ENCODE assay signal across 31 cellular contexts in the genomic region with DNA sequence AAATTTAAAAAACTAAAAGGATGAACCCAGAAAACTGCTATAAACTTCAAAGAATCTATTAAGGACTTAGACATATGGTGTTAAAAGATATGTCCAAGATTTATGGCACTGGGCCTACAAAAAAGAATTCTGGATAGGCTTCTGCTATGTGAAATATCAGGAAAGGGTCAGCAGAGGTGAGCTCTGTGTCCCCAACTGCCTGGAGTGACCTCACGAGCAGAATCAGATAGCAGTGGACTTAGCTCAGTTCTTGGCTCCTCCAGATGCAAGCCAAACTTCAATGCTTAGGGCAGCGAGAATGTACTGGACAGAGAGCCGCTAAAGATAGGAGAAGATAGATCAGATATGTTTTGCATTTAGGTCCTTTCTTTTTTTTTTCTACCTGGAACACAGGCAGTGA. TPM values are rescaled to one million over a fixed set of nuclear protein-coding genes. Genes with fewer than 3 reads are reported as not detected.
"Had no signal": no experiment of that assay in that cellular context is flagged by ENCODE, and none has a peak within 500 bp of the region (broad histone marks: within the 10 kb centered on the region; RNA-seq: fewer than 3 reads in every experiment).

No MANE protein-coding gene starts in this region.

- H3K27me3 ChIP-seq: ascending aorta, breast epithelium, cardiac muscle cell, colonic mucosa, esophagus squamous epithelium, gastroesophageal sphincter had no signal

- H3K36me3 ChIP-seq: ascending aorta, breast epithelium, cardiac muscle cell, colonic mucosa, esophagus squamous epithelium, gastroesophageal sphincter, WERI-Rb-1 had no signal

- H3K9me3 Mint-ChIP-seq: activated B cell treated with CpG ODN at 0.5 μM for 24 hours; activated CD4-positive, alpha-beta memory T cell treated with anti-CD3 and anti-CD28 coated beads, Interleukin-2, amount 10 ng/mL, durations not matched to agents 7 days and 5 days; activated CD4-positive, alpha-beta T cell treated with anti-CD3 and anti-CD28 coated beads, Interleukin-2, amount 10 ng/mL, durations not matched to agents 24 days and 14 days; activated naive CD4-positive, alpha-beta T cell treated with anti-CD3 and anti-CD28 coated beads, Interleukin-2, amount 10 ng/mL, durations not matched to agents 7 days and 5 days; activated naive CD4-positive, alpha-beta T cell treated with anti-CD3 and anti-CD28 coated beads, Interleukin-2, amount 50 U/mL, for 72 hours; activated naive CD8-positive, alpha-beta T cell treated with anti-CD3 and anti-CD28 coated beads, Interleukin-2, amount 10 ng/mL, durations not matched to agents 7 days and 5 days; activated T-cell treated with anti-CD3 and anti-CD28 coated beads, Interleukin-2, amount 50 U/mL, for 24 hours; activated T-cell treated with anti-CD3 and anti-CD28 coated beads, Interleukin-2, amount 50 U/mL, for 72 hours; T-helper 2 cell treated with Interferon-gamma antibody and Interleukin-4, amounts not matched to agents 5 μg/mL and 100 μg/mL, for 36 hours had no signal

- H3K4me1 ChIP-seq: ascending aorta, breast epithelium, colonic mucosa, gastroesophageal sphincter had no signal

- H3K4me1 Mint-ChIP-seq: activated B cell treated with CpG ODN at 0.5 μM for 24 hours; activated CD4-positive, alpha-beta memory T cell treated with anti-CD3 and anti-CD28 coated beads, Interleukin-2, amount 10 ng/mL, durations not matched to agents 7 days and 5 days; activated CD4-positive, alpha-beta T cell treated with anti-CD3 and anti-CD28 coated beads for 36 hours; activated CD4-positive, alpha-beta T cell treated with anti-CD3 and anti-CD28 coated beads, Interleukin-2, amount 10 ng/mL, durations not matched to agents 24 days and 14 days; activated naive CD4-positive, alpha-beta T cell treated with anti-CD3 and anti-CD28 coated beads, Interleukin-2, amount 10 ng/mL, durations not matched to agents 7 days and 5 days; activated naive CD8-positive, alpha-beta T cell treated with anti-CD3 and anti-CD28 coated beads, Interleukin-2, amount 10 ng/mL, durations not matched to agents 7 days and 5 days; T-helper 17 cell had no signal

- H3K4me3 ChIP-seq: ascending aorta, breast epithelium, cardiac muscle cell, colonic mucosa, esophagus squamous epithelium, gastroesophageal sphincter had no signal

- H3K9me3 ChIP-seq: ascending aorta, breast epithelium, colonic mucosa, esophagus squamous epithelium, gastroesophageal sphincter had no signal

- H3K36me3 Mint-ChIP-seq: activated naive CD4-positive, alpha-beta T cell treated with anti-CD3 and anti-CD28 coated beads, Interleukin-2, amount 10 ng/mL, durations not matched to agents 7 days and 5 days; activated naive CD4-positive, alpha-beta T cell treated with anti-CD3 and anti-CD28 coated beads, Interleukin-2, amount 50 U/mL, for 72 hours; activated naive CD8-positive, alpha-beta T cell treated with anti-CD3 and anti-CD28 coated beads, Interleukin-2, amount 10 ng/mL, durations not matched to agents 7 days and 5 days; brain had no signal

- H3K27me3 Mint-ChIP-seq: activated B cell treated with CpG ODN at 0.5 μM for 24 hours; activated naive CD4-positive, alpha-beta T cell treated with anti-CD3 and anti-CD28 coated beads, Interleukin-2, amount 10 ng/mL, durations not matched to agents 7 days and 5 days; brain had no signal

- ATAC-seq: activated CD4-positive, alpha-beta T cell treated with anti-CD3 and anti-CD28 coated beads for 36 hours; activated CD4-positive, CD25-positive, alpha-beta regulatory T cell treated with anti-CD3 and anti-CD28 coated beads, Interleukin-2, amount 50 U/mL, for 24 hours; activated naive CD4-positive, alpha-beta T cell treated with anti-CD3 and anti-CD28 coated beads, Interleukin-2, amount 50 U/mL, for 72 hours; activated T-cell treated with anti-CD3 and anti-CD28 coated beads, Interleukin-2, amount 50 U/mL, for 72 hours; gastroesophageal sphincter; T-helper 17 cell had no signal

- DNase-seq: activated B cell treated with CpG ODN at 0.5 μM for 24 hours; activated CD4-positive, alpha-beta memory T cell treated with anti-CD3 and anti-CD28 coated beads, Interleukin-2, amount 10 ng/mL, durations not matched to agents 7 days and 5 days; activated CD4-positive, alpha-beta T cell treated with anti-CD3 and anti-CD28 coated beads for 36 hours; activated CD4-positive, alpha-beta T cell treated with anti-CD3 and anti-CD28 coated beads, Interleukin-2, amount 10 ng/mL, durations not matched to agents 24 days and 14 days; activated CD4-positive, alpha-beta T cell treated with anti-CD3 and anti-CD28 coated beads, Interleukin-2, amount 50 U/mL, for 4 hours; activated CD8-positive, alpha-beta memory T cell treated with anti-CD3 and anti-CD28 coated beads, Interleukin-2, amount 50 U/mL, for 48 hours; activated gamma-delta T cell; activated naive CD4-positive, alpha-beta T cell; activated naive CD4-positive, alpha-beta T cell treated with anti-CD3 and anti-CD28 coated beads, Interleukin-2, amount 10 ng/mL, durations not matched to agents 7 days and 5 days; activated naive CD8-positive, alpha-beta T cell treated with anti-CD3 and anti-CD28 coated beads, Interleukin-2, amount 10 ng/mL, durations not matched to agents 7 days and 5 days; activated T-cell treated with anti-CD3 and anti-CD28 coated beads for 4 hours; activated T-cell treated with anti-CD3 and anti-CD28 coated beads, Interleukin-2, amount 50 U/mL, for 24 hours; activated T-cell treated with anti-CD3 and anti-CD28 coated beads, Interleukin-2, amount 50 U/mL, for 72 hours; central memory CD4-positive, alpha-beta T cell; cerebellar nuclear complex; colonic mucosa; effector CD8-positive, alpha-beta T cell; esophagus squamous epithelium; foreskin melanocyte; T-helper 1 cell; T-helper 17 cell; T1000; WERI-Rb-1 had no signal

- H3K4me3 Mint-ChIP-seq: activated B cell treated with CpG ODN at 0.5 μM for 24 hours; activated CD4-positive, alpha-beta memory T cell treated with anti-CD3 and anti-CD28 coated beads, Interleukin-2, amount 10 ng/mL, durations not matched to agents 7 days and 5 days; activated CD4-positive, alpha-beta T cell treated with anti-CD3 and anti-CD28 coated beads for 36 hours; activated CD4-positive, alpha-beta T cell treated with anti-CD3 and anti-CD28 coated beads, Interleukin-2, amount 10 ng/mL, durations not matched to agents 24 days and 14 days; activated naive CD4-positive, alpha-beta T cell treated with anti-CD3 and anti-CD28 coated beads, Interleukin-2, amount 10 ng/mL, durations not matched to agents 7 days and 5 days; activated naive CD8-positive, alpha-beta T cell treated with anti-CD3 and anti-CD28 coated beads, Interleukin-2, amount 10 ng/mL, durations not matched to agents 7 days and 5 days; activated T-cell treated with anti-CD3 and anti-CD28 coated beads, Interleukin-2, amount 50 U/mL, for 24 hours; activated T-cell treated with anti-CD3 and anti-CD28 coated beads, Interleukin-2, amount 50 U/mL, for 72 hours; brain; T-helper 17 cell; T-helper 2 cell treated with Interferon-gamma antibody and Interleukin-4, amounts not matched to agents 5 μg/mL and 100 μg/mL, for 36 hours had no signal

- H3K27ac Mint-ChIP-seq: activated B cell treated with CpG ODN at 0.5 μM for 24 hours; activated CD4-positive, alpha-beta memory T cell treated with anti-CD3 and anti-CD28 coated beads, Interleukin-2, amount 10 ng/mL, durations not matched to agents 7 days and 5 days; activated CD4-positive, alpha-beta T cell treated with anti-CD3 and anti-CD28 coated beads for 36 hours; activated CD4-positive, alpha-beta T cell treated with anti-CD3 and anti-CD28 coated beads, Interleukin-2, amount 10 ng/mL, durations not matched to agents 24 days and 14 days; activated naive CD4-positive, alpha-beta T cell treated with anti-CD3 and anti-CD28 coated beads, Interleukin-2, amount 10 ng/mL, durations not matched to agents 7 days and 5 days; activated naive CD4-positive, alpha-beta T cell treated with anti-CD3 and anti-CD28 coated beads, Interleukin-2, amount 50 U/mL, for 72 hours; activated naive CD8-positive, alpha-beta T cell treated with anti-CD3 and anti-CD28 coated beads, Interleukin-2, amount 10 ng/mL, durations not matched to agents 7 days and 5 days; activated T-cell treated with anti-CD3 and anti-CD28 coated beads, Interleukin-2, amount 50 U/mL, for 24 hours; activated T-cell treated with anti-CD3 and anti-CD28 coated beads, Interleukin-2, amount 50 U/mL, for 72 hours; brain; T-helper 17 cell; T-helper 2 cell treated with Interferon-gamma antibody and Interleukin-4, amounts not matched to agents 5 μg/mL and 100 μg/mL, for 36 hours had no signal

- H3K27ac ChIP-seq: ascending aorta, breast epithelium, cardiac muscle cell, colonic mucosa, esophagus squamous epithelium, gastroesophageal sphincter, WERI-Rb-1 had no signal

RNA-seq across cellular contexts. Expression of gene TNC, which starts 54.1 kb away (rescaled TPM):
- total RNA-seq: activated B cell treated with CpG ODN at 0.5 μM for 24 hours; activated naive CD4-positive, alpha-beta T cell treated with anti-CD3 and anti-CD28 coated beads, Interleukin-2, amount 50 U/mL, for 72 hours; T-helper 17 cell had no signal
